ENCODE assay signal across 8 cellular contexts in the genomic region with DNA sequence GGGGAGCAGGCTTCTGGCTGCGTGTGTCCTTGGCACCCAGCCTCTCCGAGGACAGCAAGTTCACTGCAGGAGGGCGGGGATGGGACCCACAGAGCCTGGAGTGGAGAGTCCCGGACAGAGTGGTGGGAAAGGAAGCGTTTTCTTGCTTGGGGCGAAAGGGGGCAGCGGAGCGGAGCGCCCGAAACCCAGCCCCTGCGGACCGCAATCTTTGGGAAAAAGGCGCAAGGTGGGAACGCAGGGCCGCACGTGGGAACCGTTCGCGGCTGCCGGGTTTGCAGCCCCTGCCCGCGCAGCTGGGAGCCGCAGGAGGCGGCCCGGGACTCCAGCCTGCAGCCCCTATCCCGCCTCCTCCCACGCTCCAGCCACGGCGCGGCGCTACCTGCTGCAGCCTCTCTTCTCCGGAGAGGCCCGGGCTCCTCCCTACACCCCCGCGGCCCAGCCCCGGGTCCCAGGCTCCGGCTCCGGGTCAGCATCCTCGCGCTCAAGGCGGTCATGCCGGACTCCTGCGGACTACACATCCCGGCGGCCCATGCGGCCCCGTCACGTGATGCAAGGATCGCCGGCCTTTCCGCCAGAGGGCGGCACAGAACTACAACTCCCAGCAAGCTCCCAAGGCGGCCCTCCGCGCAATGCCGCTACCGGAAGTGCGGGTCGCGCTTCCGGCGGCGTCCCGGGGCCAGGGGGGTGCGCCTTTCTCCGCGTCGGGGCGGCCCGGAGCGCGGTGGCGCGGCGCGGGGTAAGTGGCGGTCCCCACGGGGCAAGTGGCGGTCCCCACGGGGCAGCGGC. TPM values are rescaled to one million over a fixed set of nuclear protein-coding genes. Genes with fewer than 3 reads are reported as not detected.
DNase-seq lines count a peak whose midpoint lies in the region; FAIRE-seq and TF ChIP-seq lines count a peak whose summit lies in the region.

A gene (minus strand): TSS at position 505 of the 786 bp plus-strand sequence. CDS start 11 bp downstream, at position 494.
A gene (plus strand): TSS at position 656 of the 786 bp plus-strand sequence. CDS start 631 bp downstream, outside the sequence.

- in situ Hi-C loops in G401 (cut with HindIII; ENCODE audit: low sequenced_read_pairs), result no loop called here

- peaks cover 5% of the 10 kb centered on the region for H3K36me3 Mint-ChIP-seq in neural progenitor cell

- no peaks in the 10 kb centered on the region for H3K9me3 Mint-ChIP-seq in neural progenitor cell

- H3K27me3 ChIP-seq in Loucy (ENCODE audit: insufficient read depth, low read length, poor library complexity, severe bottlenecking) (no peaks in the 10 kb centered on the region), neural progenitor cell (no peaks in the 10 kb centered on the region)

- peak within 1 kb of the TSS; percentile 94 for H3K4me2 ChIP-seq in Loucy (ENCODE audit: low read depth, low read length, poor library complexity, severe bottlenecking)
- H3K4me2 ChIP-seq in neural progenitor cell, result peak within 1 kb of the TSS; percentile 97

- H3K9me3 ChIP-seq in Loucy (ENCODE audit: insufficient read depth, low read depth, low read length), result no peaks in the 10 kb centered on the region
- H3K9me3 ChIP-seq in neural progenitor cell (ENCODE audit: low read depth), result no peaks in the 10 kb centered on the region

- H3K27ac ChIP-seq in neural progenitor cell, result no peak within 1 kb of the TSS

- H3K9me2 ChIP-seq in Loucy (replicated peaks; ENCODE audit: low read depth, low read length), result no peaks in the 10 kb centered on the region

- H3K79me2 ChIP-seq in Loucy (ENCODE audit: insufficient read depth, low read length), result peaks cover 13% of the 10 kb centered on the region; the same call in 1 of the 2 replicates
- H3K79me2 ChIP-seq in neural progenitor cell (ENCODE audit: low read depth), result peaks cover 22% of the 10 kb centered on the region

- H3K4me3 ChIP-seq in Loucy (ENCODE audit: low read length, poor library complexity, severe bottlenecking) (peak within 1 kb of the TSS; percentile 84), foreskin fibroblast (ENCODE audit: low read depth in 1 of 2, low read length in 2 of 2) (peak within 1 kb of the TSS; percentile 70 to 85), neural progenitor cell (peak within 1 kb of the TSS; percentile 83)

- no peaks in the 10 kb centered on the region for H3F3A ChIP-seq in Loucy (ENCODE audit: low read depth)
- peaks cover 4% of the 10 kb centered on the region for H3F3A ChIP-seq in neural progenitor cell (ENCODE audit: low read depth)

- H2AFZ ChIP-seq in Loucy (ENCODE audit: low read length) (peak within 1 kb of the TSS; percentile 63), neural progenitor cell (replicated peaks) (peak within 1 kb of the TSS; percentile 74)

- H4K20me1 ChIP-seq in Loucy (ENCODE audit: insufficient read depth, low read length, poor library complexity, severe bottlenecking) (no peaks in the 10 kb centered on the region), neural progenitor cell (ENCODE audit: low read depth) (peaks cover 8% of the 10 kb centered on the region)

- TF ChIP-seq CTCF in Loucy (conservative IDR thresholded peaks at IDR 0.05; ENCODE audit: low read length) (no peak), foreskin fibroblast (IDR thresholded peaks at IDR 0.05; ENCODE audit: low read depth, low read length) (peak; percentile 30), neural progenitor cell (IDR thresholded peaks at IDR 0.05) (peak; percentile 25)

- DNase-seq in G401 (ENCODE audit: low spot score), result peak; percentile 95
- peak; percentile 96 for DNase-seq in H54 (ENCODE audit: insufficient read length, low spot score)
- DNase-seq in SHP77 treated with DMSO at 0.1 percent for 48 hours (lab: John Stamatoyannopoulos, UW), result peak; percentile 85
- DNase-seq in activated gamma-delta T cell (lab: John Stamatoyannopoulos, UW), result peak; percentile 87
- peak; percentile 97 to 99 for DNase-seq in foreskin fibroblast
- peak; percentile 99 for DNase-seq in neural progenitor cell (ENCODE audit: low spot score)
- DNase-seq in stromal cell of bone marrow (ENCODE audit: low read depth), result peak; percentile 88

- peak; percentile 89 for TF ChIP-seq POLR2A in H54 (IDR thresholded peaks at IDR 0.05; ENCODE audit: low read depth, low read length)

- H3K4me1 ChIP-seq in Loucy (ENCODE audit: insufficient read depth, low read length, poor library complexity, severe bottlenecking) (peaks cover 4% of the 10 kb centered on the region), neural progenitor cell (peaks cover 12% of the 10 kb centered on the region)

- H3K36me3 ChIP-seq in Loucy (ENCODE audit: insufficient read depth, low read length), result no peaks in the 10 kb centered on the region
- H3K36me3 ChIP-seq in neural progenitor cell, result no peaks in the 10 kb centered on the region

- H3K9ac ChIP-seq in Loucy (ENCODE audit: low read depth, low read length, poor library complexity, severe bottlenecking) (peak within 1 kb of the TSS; percentile 78), neural progenitor cell (peak within 1 kb of the TSS; percentile 56)

- H3K4me1 Mint-ChIP-seq in neural progenitor cell, result peaks cover 19% of the 10 kb centered on the region

- H3K4me3 Mint-ChIP-seq in neural progenitor cell, result peak within 1 kb of the TSS; percentile 93

- no peak for FAIRE-seq in H54 (lab: Jason Lieb, UNC)

- peaks cover 2% of the 10 kb centered on the region for H3K27me3 Mint-ChIP-seq in neural progenitor cell (ENCODE audit: insufficient read depth, low read depth)

- H3K27ac Mint-ChIP-seq in neural progenitor cell, result no peak within 1 kb of the TSS

RNA-seq across cellular contexts. Expression of the first gene that starts in this region (rescaled TPM):
- 25.2 and 36.6 TPM in 2 replicates for total RNA-seq in G401 (2014; rRNA removed; shearing (Covaris generic))
- 26.3 and 43.6 TPM in 2 replicates for total RNA-seq in neural progenitor cell (ENCODE audit: low replicate concordance)

RNA-seq across cellular contexts. Expression of the second gene that starts in this region (rescaled TPM):
- total RNA-seq in G401 (2014; rRNA removed; shearing (Covaris generic)), result 23.3 and 36.4 TPM in 2 replicates
- total RNA-seq in neural progenitor cell (ENCODE audit: low replicate concordance), result 55.1 and 63.4 TPM in 2 replicates
